10 cellular contexts compared by ENCODE assay signal in the genomic region with DNA sequence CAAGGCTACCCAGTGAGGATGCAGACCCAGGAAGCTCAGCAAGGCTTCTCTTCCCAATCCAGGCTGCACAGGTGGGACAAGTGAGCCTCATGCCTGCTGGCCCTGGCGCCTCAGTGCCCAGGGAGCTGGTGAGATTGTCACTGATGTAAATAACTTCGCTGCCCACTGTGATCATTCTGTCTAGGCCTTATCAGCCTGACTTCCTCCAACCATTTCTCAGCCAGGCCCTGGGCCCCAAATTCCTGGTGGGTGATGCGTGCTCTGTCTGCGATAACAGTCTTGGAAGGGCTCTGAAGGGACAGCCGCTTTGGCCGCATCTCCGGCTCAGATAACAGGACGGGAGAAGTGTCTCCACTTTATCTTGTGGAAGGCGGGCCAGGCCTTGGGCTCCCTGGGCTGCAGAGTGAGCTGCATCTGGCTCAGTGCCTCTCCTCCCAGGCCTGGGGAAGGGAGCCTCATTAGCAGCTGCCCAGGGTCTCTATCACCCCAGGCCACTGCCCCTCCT. TPM values are rescaled to one million over a fixed set of nuclear protein-coding genes. Genes with fewer than 3 reads are reported as not detected.
A peak's percentile ranks its signal among the peaks of the same experiment; 100 is the strongest.
DNase-seq lines count a peak whose midpoint lies in the region; ATAC-seq and TF ChIP-seq lines count a peak whose summit lies in the region.
"Had no signal": no experiment of that assay in that cellular context is flagged by ENCODE, and none has a peak within 500 bp of the region (broad histone marks: within the 10 kb centered on the region; RNA-seq: fewer than 3 reads in every experiment).

No MANE protein-coding gene starts in this region.

- H3K36me3 ChIP-seq in HUES6 (ENCODE audit: control insufficient read depth, insufficient read depth, low read length) = no peaks in the 10 kb centered on the region
- H3K36me3 ChIP-seq in hepatocyte (replicated peaks; ENCODE audit: insufficient read depth, low read depth) = no peaks in the 10 kb centered on the region
- no peaks in the 10 kb centered on the region for H3K36me3 ChIP-seq in testis (ENCODE audit: low read depth, missing control alignments)

- no peak for TF ChIP-seq CTCF in hepatocyte (IDR thresholded peaks at IDR 0.05; ENCODE audit: poor library complexity)
- TF ChIP-seq CTCF in testis (IDR thresholded peaks at IDR 0.05) = no peak

- H3K4me3 ChIP-seq in HUES6 (ENCODE audit: low read depth, low read length) (no peak overlapping the region), hepatocyte (no peak overlapping the region), testis (no peak overlapping the region)

- no peaks in the 10 kb centered on the region for H3K9me2 ChIP-seq in hepatocyte (replicated peaks; ENCODE audit: insufficient read depth)

- no peak overlapping the region for H3K27ac ChIP-seq in HUES6 (ENCODE audit: low read depth, low read length)
- H3K27ac ChIP-seq in hepatocyte = peak overlapping the region; percentile 74
- H3K27ac ChIP-seq in testis = peak overlapping the region; percentile 29 to 62

- peaks cover 29% of the 10 kb centered on the region for H3K4me1 ChIP-seq in HUES6 (ENCODE audit: control insufficient read depth, insufficient read depth, low read length)
- peaks cover 14% of the 10 kb centered on the region for H3K4me1 ChIP-seq in hepatocyte (ENCODE audit: insufficient read depth)
- peaks cover 32% of the 10 kb centered on the region for H3K4me1 ChIP-seq in testis

- no peak for TF ChIP-seq POLR2A in testis (IDR thresholded peaks at IDR 0.05)

- H3K4me2 ChIP-seq in hepatocyte = peak overlapping the region; percentile 0

- H3K9me3 ChIP-seq in HUES6 (ENCODE audit: control insufficient read depth, insufficient read depth, low read depth, low read length) (no peaks in the 10 kb centered on the region; the same call in 1 of the 2 replicates), hepatocyte (ENCODE audit: low read depth) (no peaks in the 10 kb centered on the region), testis (no peaks in the 10 kb centered on the region)

- H2AFZ ChIP-seq in hepatocyte = no peak overlapping the region

- DNase-seq in amniotic epithelial cell (ENCODE audit: low read depth) (peak; percentile 82), hepatocyte (ENCODE audit: low spot score) (peak; percentile 60), testis (peak; percentile 89), COR-L47 (lab: John Stamatoyannopoulos, UW) (no peak), putamen (ENCODE audit: low spot score) (no peak), NCI-H1092 (lab: John Stamatoyannopoulos, UW) (no peak)
- DNase-seq: activated CD4-positive, CD25-positive, alpha-beta regulatory T cell; KG1 had no signal

- no peaks in the 10 kb centered on the region for H3K79me2 ChIP-seq in hepatocyte

- ATAC-seq in GM18861 (IDR thresholded peaks at IDR 0.05; ENCODE audit: unreplicated experiment) = no peak

- H3K27me3 ChIP-seq in HUES6 (ENCODE audit: control insufficient read depth, insufficient read depth, low read length) (peaks cover 10% of the 10 kb centered on the region), hepatocyte (no peaks in the 10 kb centered on the region), testis (no peaks in the 10 kb centered on the region)

- intact Hi-C loops in testis (cut with DNase I; ENCODE audit: low total_unique reads) = no loop called here

- WGBS in hepatocyte (ENCODE audit: low lambda C conversion rate, missing lambda C conversion rate) = 49% methylated on average over 9 of the region's 9 CpGs
- 28 to 33% methylated on average over 9 of the region's 9 CpGs for WGBS in testis, 2 donors

- peak overlapping the region; percentile 31 for H3K9ac ChIP-seq in HUES6 (ENCODE audit: low read length)

- H4K20me1 ChIP-seq in hepatocyte (ENCODE audit: insufficient read depth, poor library complexity, severe bottlenecking) = no peaks in the 10 kb centered on the region

RNA-seq across cellular contexts. Expression of a gene that starts 2.2 kb away (rescaled TPM):
- total RNA-seq in hepatocyte (73.8 and 75.8 TPM in 2 replicates), testis (100 to 1,000 TPM; 248 to 334 TPM)
- polyA plus RNA-seq in hepatocyte (76.2 and 85.6 TPM in 2 replicates), testis (ENCODE audit: insufficient read depth, low read depth, low replicate concordance) (172 TPM)

Comparison
In these comparisons a context has a peak if more than half of its experiments do, and no peak if none do; other contexts are left out.
1. DNase-seq: peak in amniotic epithelial cell (single experiment), hepatocyte (single experiment) and testis (single experiment); none in COR-L47 (single experiment), putamen (single experiment) and NCI-H1092 (single experiment).